15 cellular contexts compared by ENCODE assay signal in genomic region chr2:107633580-107634147, GRCh38.
DNase-seq lines count a peak whose midpoint lies in the region; ATAC-seq, FAIRE-seq and TF ChIP-seq lines count a peak whose summit lies in the region.
"Had no signal": no experiment of that assay in that cellular context is flagged by ENCODE, and none has a peak within 500 bp of the region (broad histone marks: within the 10 kb centered on the region; RNA-seq: fewer than 3 reads in every experiment).

No MANE protein-coding gene starts in this region.

- H3K79me2 ChIP-seq in keratinocyte (ENCODE audit: control insufficient read depth, insufficient read depth, low read length), result no peaks in the 10 kb centered on the region

- H4K20me1 ChIP-seq in keratinocyte (ENCODE audit: control insufficient read depth, extremely low read depth, insufficient read depth, low read length), result no peaks in the 10 kb centered on the region

- peak overlapping the region; percentile 64 for H3K27ac ChIP-seq in keratinocyte (ENCODE audit: control insufficient read depth, insufficient read depth, low read length)
- H3K27ac ChIP-seq: spleen had no signal

- ATAC-seq in HG02973 (IDR thresholded peaks at IDR 0.05; ENCODE audit: unreplicated experiment) (no peak), GM19397 (IDR thresholded peaks at IDR 0.05; ENCODE audit: unreplicated experiment) (no peak)
- ATAC-seq in activated T-cell treated with anti-CD3 and anti-CD28 coated beads, Interleukin-2, amount 50 U/mL, for 72 hours (replicated peaks in 1 of 2), result no peak
- ATAC-seq: CD8-positive, alpha-beta T cell; Panc1 had no signal

- dilution Hi-C loops in keratinocyte (cut with MboI; ENCODE audit: extremely low pct_ligation_motif_present, low sequenced_read_pairs), result no loop called here

- no peaks in the 10 kb centered on the region for H3K9me3 ChIP-seq in keratinocyte (ENCODE audit: control insufficient read depth, low read depth, low read length)

- no peaks in the 10 kb centered on the region for H3K27me3 Mint-ChIP-seq in activated T-cell treated with anti-CD3 and anti-CD28 coated beads, Interleukin-2, amount 50 U/mL, for 72 hours (ENCODE audit: low read depth)
- H3K27me3 Mint-ChIP-seq: dendritic cell treated with granulocyte-macrophage colony-stimulating factor and Interleukin-4, amounts not matched to agents 40 ng/mL and 50 ng/mL, for 4 days had no signal

- H3K27me3 ChIP-seq in keratinocyte (ENCODE audit: control insufficient read depth, extremely low read depth, insufficient read depth, low read length), result no peaks in the 10 kb centered on the region
- H3K27me3 ChIP-seq: spleen had no signal

- H2AFZ ChIP-seq in keratinocyte (ENCODE audit: control insufficient read depth, low read length), result peak overlapping the region; percentile 43

- H3K9ac ChIP-seq in keratinocyte (ENCODE audit: control insufficient read depth, extremely low read depth, insufficient read depth, low read length), result no peak overlapping the region

- peaks cover 6 to 8% of the 10 kb centered on the region in 2 donors for H3K9me3 Mint-ChIP-seq in activated T-cell treated with anti-CD3 and anti-CD28 coated beads, Interleukin-2, amount 50 U/mL, for 72 hours

- H3K36me3 ChIP-seq in keratinocyte (ENCODE audit: control insufficient read depth in 2 of 2, extremely low read depth in 1 of 2, insufficient read depth in 2 of 2, low read length in 2 of 2), result no peaks in the 10 kb centered on the region
- H3K36me3 ChIP-seq: spleen had no signal

- FAIRE-seq in HTR-8/SVneo (lab: Jason Lieb, UNC), result no peak
- FAIRE-seq in keratinocyte (lab: Jason Lieb, UNC), result peak; percentile 74

- H3K4me3 Mint-ChIP-seq in activated T-cell treated with anti-CD3 and anti-CD28 coated beads, Interleukin-2, amount 50 U/mL, for 72 hours, result no peak overlapping the region
- H3K4me3 Mint-ChIP-seq: CD8-positive, alpha-beta T cell; dendritic cell treated with granulocyte-macrophage colony-stimulating factor and Interleukin-4, amounts not matched to agents 40 ng/mL and 50 ng/mL, for 4 days had no signal

- peaks cover 10% of the 10 kb centered on the region for H3K4me1 ChIP-seq in keratinocyte (ENCODE audit: control insufficient read depth, extremely low read depth, insufficient read depth, low read length)
- H3K4me1 ChIP-seq: spleen had no signal

- no peak overlapping the region for H3K27ac Mint-ChIP-seq in activated T-cell treated with anti-CD3 and anti-CD28 coated beads, Interleukin-2, amount 50 U/mL, for 72 hours
- H3K27ac Mint-ChIP-seq: CD8-positive, alpha-beta T cell; dendritic cell treated with granulocyte-macrophage colony-stimulating factor and Interleukin-4, amounts not matched to agents 40 ng/mL and 50 ng/mL, for 4 days had no signal

- no peaks in the 10 kb centered on the region for H3K4me1 Mint-ChIP-seq in activated T-cell treated with anti-CD3 and anti-CD28 coated beads, Interleukin-2, amount 50 U/mL, for 72 hours (ENCODE audit: low read depth)

- no peak overlapping the region for H3K4me3 ChIP-seq in keratinocyte (ENCODE audit: control insufficient read depth in 2 of 3, extremely low read depth in 1 of 3, insufficient read depth in 2 of 3, low read depth in 1 of 3, low read length in 3 of 3)
- H3K4me3 ChIP-seq: spleen had no signal

- no peak for TF ChIP-seq CTCF in keratinocyte (optimal IDR thresholded peaks at IDR 0.05 in 1 of 3, IDR thresholded peaks at IDR 0.05 in 1 of 3, conservative IDR thresholded peaks at IDR 0.05 in 1 of 3; ENCODE audit: extremely low read depth in 1 of 3, insufficient read depth in 2 of 3, low read length in 3 of 3)

- H3K4me2 ChIP-seq in keratinocyte (ENCODE audit: control insufficient read depth, extremely low read depth, insufficient read depth, low read depth, low read length), result no peak overlapping the region

- DNase-seq in AG08396 (ENCODE audit: low spot score), result peak; percentile 61
- DNase-seq in HTR-8/SVneo (ENCODE audit: insufficient read length, low spot score), result peak; percentile 6
- peak; percentile 52 for DNase-seq in amniotic stem cell (lab: John Stamatoyannopoulos, UW)
- DNase-seq in keratinocyte (ENCODE audit: low read depth, low spot score), result peak; percentile 40
- DNase-seq in middle frontal gyrus (ENCODE audit: extremely low spot score, low spot score), result no peak
- DNase-seq in activated T-cell treated with anti-CD3 and anti-CD28 coated beads, Interleukin-2, amount 50 U/mL, for 72 hours, result no peak
- DNase-seq: activated gamma-delta T cell treated with Interleukin-2 at 50 U/mL for 16 hours; CD8-positive, alpha-beta T cell; NCI-H2171 treated with DMSO at 0.1 percent for 48 hours; spleen; stimulated activated CD8-positive, alpha-beta memory T cell treated with anti-CD3 and anti-CD28 coated beads, Interleukin-4, amount 100 ng/mL, for 48 hours had no signal

- peaks cover 0 to 1% of the 10 kb centered on the region in 2 donors for H3K36me3 Mint-ChIP-seq in activated T-cell treated with anti-CD3 and anti-CD28 coated beads, Interleukin-2, amount 50 U/mL, for 72 hours (ENCODE audit: insufficient read depth in 2 of 2)
- H3K36me3 Mint-ChIP-seq: CD8-positive, alpha-beta T cell had no signal

- H3K9me1 ChIP-seq in keratinocyte (ENCODE audit: control insufficient read depth, extremely low read depth, insufficient read depth, low read length), result no peaks in the 10 kb centered on the region

Comparison
In these comparisons a context has a peak if more than half of its experiments do, and no peak if none do; other contexts are left out.
1. DNase-seq: peak in AG08396 (single experiment), HTR-8/SVneo (single experiment), amniotic stem cell (single experiment) and keratinocyte (single experiment); none in middle frontal gyrus (single experiment) and activated T-cell treated with anti-CD3 and anti-CD28 coated beads, Interleukin-2, amount 50 U/mL, for 72 hours (0 of 2).